In genomic region chr17:4658478-4659305, GRCh38 we compare ENCODE assay signal across 11 cellular contexts. TPM values are rescaled to one million over a fixed set of nuclear protein-coding genes. Genes with fewer than 3 reads are reported as not detected.
DNase-seq lines count a peak whose midpoint lies in the region; ATAC-seq and TF ChIP-seq lines count a peak whose summit lies in the region.
"Had no signal": no experiment of that assay in that cellular context is flagged by ENCODE, and none has a peak within 500 bp of the region (broad histone marks: within the 10 kb centered on the region; RNA-seq: fewer than 3 reads in every experiment).

No MANE protein-coding gene starts in this region.

- POLR2A ChIA-PET in activated CD4-positive, alpha-beta T cell treated with anti-CD3 and anti-CD28 coated beads for 36 hours (lab: Charles Lee), result interaction anchor here (0.5 to 0.9 kb wide), 2 partner anchors 124 to 251 kb away, joined by 3 to 4 read pairs; no protein-coding TSS in a partner anchor
- POLR2A ChIA-PET in activated CD4-positive, alpha-beta T cell treated with anti-CD3 and anti-CD28 coated beads, Interleukin-2, amount 10 ng/mL, durations not matched to agents 7 days and 5 days (lab: Charles Lee), result no interaction called here
- POLR2A ChIA-PET in CD4-positive, alpha-beta T cell (lab: Charles Lee), result no interaction called here

- H3K4me1 Mint-ChIP-seq in activated CD4-positive, alpha-beta T cell treated with anti-CD3 and anti-CD28 coated beads for 36 hours, result peaks cover 12% of the 10 kb centered on the region
- H3K4me1 Mint-ChIP-seq in activated CD4-positive, alpha-beta T cell treated with anti-CD3 and anti-CD28 coated beads, Interleukin-2, amount 10 ng/mL, durations not matched to agents 7 days and 5 days, result peaks cover 9% of the 10 kb centered on the region
- no peaks in the 10 kb centered on the region for H3K4me1 Mint-ChIP-seq in CD4-positive, alpha-beta T cell (ENCODE audit: low read depth)
- H3K4me1 Mint-ChIP-seq: nephron had no signal

- intact Hi-C loops in activated CD4-positive, alpha-beta T cell treated with anti-CD3 and anti-CD28 coated beads for 36 hours (cut with DNase I, micrococcal nuclease), result loop anchor here in 1 of 2 experiments (1.0 kb wide), 2 partner anchors 85 to 95 kb away; no protein-coding TSS in a partner anchor
- intact Hi-C loops in CD4-positive, alpha-beta T cell (cut with DNase I, micrococcal nuclease), result no loop called here

- no peak for TF ChIP-seq CTCF in CD4-positive, alpha-beta T cell (IDR thresholded peaks at IDR 0.05)

- CTCF ChIA-PET in activated CD4-positive, alpha-beta T cell treated with anti-CD3 and anti-CD28 coated beads for 36 hours (lab: Charles Lee), result interaction anchor here (1.0 kb wide), 1 partner anchor 9 kb away, joined by 4 read pairs; no protein-coding TSS in a partner anchor
- CTCF ChIA-PET in activated CD4-positive, alpha-beta T cell treated with anti-CD3 and anti-CD28 coated beads, Interleukin-2, amount 10 ng/mL, durations not matched to agents 7 days and 5 days (lab: Charles Lee), result interaction anchor here (1.3 kb wide), 1 partner anchor 12 kb away, joined by 3 read pairs; no protein-coding TSS in a partner anchor
- CTCF ChIA-PET in CD4-positive, alpha-beta T cell (lab: Charles Lee), result no interaction called here

- no peaks in the 10 kb centered on the region for H3K9me3 ChIP-seq in CD4-positive, alpha-beta T cell (ENCODE audit: control insufficient read depth, low read length)

- peaks cover 13% of the 10 kb centered on the region for H3K27me3 Mint-ChIP-seq in activated CD4-positive, alpha-beta T cell treated with anti-CD3 and anti-CD28 coated beads for 36 hours
- peaks cover 2% of the 10 kb centered on the region for H3K27me3 Mint-ChIP-seq in activated CD4-positive, alpha-beta T cell treated with anti-CD3 and anti-CD28 coated beads, Interleukin-2, amount 10 ng/mL, durations not matched to agents 7 days and 5 days
- peaks cover 12% of the 10 kb centered on the region for H3K27me3 Mint-ChIP-seq in CD4-positive, alpha-beta T cell

- H3K36me3 Mint-ChIP-seq in activated CD4-positive, alpha-beta T cell treated with anti-CD3 and anti-CD28 coated beads for 36 hours (ENCODE audit: low read depth), result no peaks in the 10 kb centered on the region
- no peaks in the 10 kb centered on the region for H3K36me3 Mint-ChIP-seq in activated CD4-positive, alpha-beta T cell treated with anti-CD3 and anti-CD28 coated beads, Interleukin-2, amount 10 ng/mL, durations not matched to agents 7 days and 5 days (ENCODE audit: low read depth)
- H3K36me3 Mint-ChIP-seq in CD4-positive, alpha-beta T cell (ENCODE audit: low read depth), result no peaks in the 10 kb centered on the region

- no peaks in the 10 kb centered on the region for H3K9me3 Mint-ChIP-seq in activated CD4-positive, alpha-beta T cell treated with anti-CD3 and anti-CD28 coated beads for 36 hours (ENCODE audit: low read depth)
- no peaks in the 10 kb centered on the region for H3K9me3 Mint-ChIP-seq in activated CD4-positive, alpha-beta T cell treated with anti-CD3 and anti-CD28 coated beads, Interleukin-2, amount 10 ng/mL, durations not matched to agents 7 days and 5 days
- H3K9me3 Mint-ChIP-seq in CD4-positive, alpha-beta T cell, result no peaks in the 10 kb centered on the region
- H3K9me3 Mint-ChIP-seq: nephron had no signal

- H3K27ac Mint-ChIP-seq in activated CD4-positive, alpha-beta T cell treated with anti-CD3 and anti-CD28 coated beads for 36 hours, result peak overlapping the region; percentile 1
- H3K27ac Mint-ChIP-seq in activated CD4-positive, alpha-beta T cell treated with anti-CD3 and anti-CD28 coated beads, Interleukin-2, amount 10 ng/mL, durations not matched to agents 7 days and 5 days, result no peak overlapping the region
- no peak overlapping the region for H3K27ac Mint-ChIP-seq in CD4-positive, alpha-beta T cell
- H3K27ac Mint-ChIP-seq: nephron had no signal

- no peaks in the 10 kb centered on the region for H3K27me3 ChIP-seq in CD4-positive, alpha-beta T cell (ENCODE audit: control insufficient read depth, insufficient read depth, low read length)

- peak; percentile 16 for TF ChIP-seq POLR2A in erythroblast (IDR thresholded peaks at IDR 0.05; ENCODE audit: low read length)

- DNase-seq in activated CD4-positive, alpha-beta T cell treated with anti-CD3 and anti-CD28 coated beads for 36 hours, result peak; percentile 87
- no peak for DNase-seq in activated CD4-positive, alpha-beta T cell treated with anti-CD3 and anti-CD28 coated beads, Interleukin-2, amount 10 ng/mL, durations not matched to agents 7 days and 5 days
- peak; percentile 8 to 33 for DNase-seq in activated CD4-positive, alpha-beta T cell treated with anti-CD3 and anti-CD28 coated beads, Interleukin-2, amount 50 U/mL, for 4 hours
- DNase-seq in erythroblast (lab: John Stamatoyannopoulos, UW) (peak; percentile 50 to 58), DMS114 treated with DMSO at 0.1 percent for 48 hours (lab: John Stamatoyannopoulos, UW; ENCODE audit: unreplicated experiment) (no peak), substantia nigra (lab: John Stamatoyannopoulos, UW) (no peak)
- DNase-seq in stimulated activated CD8-positive, alpha-beta memory T cell treated with anti-CD3 and anti-CD28 coated beads, Interleukin-4, amount 100 ng/mL, for 48 hours, result peak; percentile 82
- no peak for DNase-seq in CD4-positive, alpha-beta T cell
- DNase-seq: NCI-H1048 had no signal

- H3K4me3 Mint-ChIP-seq in activated CD4-positive, alpha-beta T cell treated with anti-CD3 and anti-CD28 coated beads for 36 hours, result no peak overlapping the region
- no peak overlapping the region for H3K4me3 Mint-ChIP-seq in activated CD4-positive, alpha-beta T cell treated with anti-CD3 and anti-CD28 coated beads, Interleukin-2, amount 10 ng/mL, durations not matched to agents 7 days and 5 days
- no peak overlapping the region for H3K4me3 Mint-ChIP-seq in CD4-positive, alpha-beta T cell
- H3K4me3 Mint-ChIP-seq: nephron had no signal

- peak; percentile 99 for ATAC-seq in activated CD4-positive, alpha-beta T cell treated with anti-CD3 and anti-CD28 coated beads for 36 hours
- no peak for ATAC-seq in CD4-positive, alpha-beta T cell (ENCODE audit: poor library complexity)

- no peak overlapping the region for H3K27ac ChIP-seq in CD4-positive, alpha-beta T cell (ENCODE audit: low read depth, low read length)
- no peak overlapping the region for H3K27ac ChIP-seq in substantia nigra (ENCODE audit: low read depth, low read length, poor library complexity, severe bottlenecking)
- H3K27ac ChIP-seq: RWPE1 had no signal

RNA-seq across cellular contexts. Expression of gene ALOX15, which starts 17.2 kb away (rescaled TPM):
- not detected for total RNA-seq in activated CD4-positive, alpha-beta T cell treated with anti-CD3 and anti-CD28 coated beads for 36 hours
- total RNA-seq in activated CD4-positive, alpha-beta T cell treated with anti-CD3 and anti-CD28 coated beads, Interleukin-2, amount 10 ng/mL, durations not matched to agents 7 days and 5 days, result under 1 TPM in 1 of 2 experiments, not detected in 1; 0.17 TPM
- under 1 TPM in 1 of 2 experiments, not detected in 1; 0.36 TPM for total RNA-seq in CD4-positive, alpha-beta T cell

RNA-seq across cellular contexts. Expression of gene PELP1, which starts 45.2 kb away (rescaled TPM):
- total RNA-seq in activated CD4-positive, alpha-beta T cell treated with anti-CD3 and anti-CD28 coated beads for 36 hours, result 100 to 1,000 TPM in 1 of 2 experiments, 10 to 100 TPM in 1; 94.1 to 102 TPM
- total RNA-seq in activated CD4-positive, alpha-beta T cell treated with anti-CD3 and anti-CD28 coated beads, Interleukin-2, amount 10 ng/mL, durations not matched to agents 7 days and 5 days, result 10 to 100 TPM; 61.6 to 73.2 TPM
- 10 to 100 TPM; 34.1 to 37.2 TPM for total RNA-seq in CD4-positive, alpha-beta T cell

RNA-seq across cellular contexts. Expression of gene ARRB2, which starts 51.7 kb away (rescaled TPM):
- 100 to 1,000 TPM; 168 to 175 TPM for total RNA-seq in activated CD4-positive, alpha-beta T cell treated with anti-CD3 and anti-CD28 coated beads for 36 hours
- 100 to 1,000 TPM; 323 to 336 TPM for total RNA-seq in activated CD4-positive, alpha-beta T cell treated with anti-CD3 and anti-CD28 coated beads, Interleukin-2, amount 10 ng/mL, durations not matched to agents 7 days and 5 days
- total RNA-seq in CD4-positive, alpha-beta T cell, result 100 to 1,000 TPM; 210 to 220 TPM

Comparison
In these comparisons a context has a peak if more than half of its experiments do, and no peak if none do; other contexts are left out.
1. DNase-seq: peak in activated CD4-positive, alpha-beta T cell treated with anti-CD3 and anti-CD28 coated beads for 36 hours (single experiment), activated CD4-positive, alpha-beta T cell treated with anti-CD3 and anti-CD28 coated beads, Interleukin-2, amount 50 U/mL, for 4 hours (2 of 2), erythroblast (2 of 2) and stimulated activated CD8-positive, alpha-beta memory T cell treated with anti-CD3 and anti-CD28 coated beads, Interleukin-4, amount 100 ng/mL, for 48 hours (single experiment); none in activated CD4-positive, alpha-beta T cell treated with anti-CD3 and anti-CD28 coated beads, Interleukin-2, amount 10 ng/mL, durations not matched to agents 7 days and 5 days (single experiment), DMS114 treated with DMSO at 0.1 percent for 48 hours (single experiment), CD4-positive, alpha-beta T cell (0 of 10) and substantia nigra (0 of 49).